In the genomic region with DNA sequence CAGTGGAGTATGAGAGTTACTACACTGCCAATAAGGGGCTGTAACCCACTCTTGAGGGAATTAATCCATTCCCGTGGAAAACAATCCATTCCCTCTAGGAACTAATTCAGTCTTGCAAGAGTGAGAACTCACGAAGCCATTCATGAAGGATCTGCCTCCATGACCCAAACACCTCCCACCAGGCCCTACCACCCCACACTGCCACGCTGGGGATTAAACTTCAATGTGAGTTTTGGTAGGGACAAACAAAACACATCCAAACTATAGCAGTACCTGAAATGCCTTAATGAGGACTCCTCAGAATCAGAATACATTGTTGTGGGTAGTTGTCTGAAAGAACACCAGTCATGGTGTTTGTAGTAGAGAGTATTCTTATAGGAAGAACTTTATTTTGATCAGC, we compare ENCODE assay signal across 2 cellular contexts.
TF ChIP-seq lines count a peak whose summit lies in the region.

No MANE protein-coding gene starts in this region.

TF ChIP-seq in K562, 482 proteins besides CTCF, POLR2A, EP300 and RAD21:
- TF ChIP-seq ZNF274 (IDR thresholded peaks at IDR 0.05; ENCODE audit: borderline replicate concordance, low read depth, low read length) (peak; percentile 67), POLR2G (IDR thresholded peaks at IDR 0.05; ENCODE audit: low read depth, low read length) (no peak)
- TF ChIP-seq, protein P1, sequence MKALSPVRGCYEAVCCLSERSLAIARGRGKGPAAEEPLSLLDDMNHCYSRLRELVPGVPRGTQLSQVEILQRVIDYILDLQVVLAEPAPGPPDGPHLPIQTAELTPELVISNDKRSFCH (CRISPR knock-in tag; IDR thresholded peaks at IDR 0.05) = no peak
- TF ChIP-seq, protein P1 (tag; IDR thresholded peaks at IDR 0.05) = no peak
TF ChIP-seq in K562: peak in this region for 1.

TF ChIP-seq in H1, 55 proteins besides CTCF, POLR2A, EP300 and RAD21:
- TF ChIP-seq ZNF274 (IDR thresholded peaks at IDR 0.05; ENCODE audit: borderline replicate concordance, extremely low read depth, low read length) = peak; percentile 17; the same call in 1 of the 2 replicates
- TF ChIP-seq RNF2 (IDR thresholded peaks at IDR 0.05; ENCODE audit: borderline replicate concordance, low read depth, low read length, missing control alignments, poor library complexity, severe bottlenecking) = no peak
TF ChIP-seq in H1: peak in this region for 1.
